In the genomic region with DNA sequence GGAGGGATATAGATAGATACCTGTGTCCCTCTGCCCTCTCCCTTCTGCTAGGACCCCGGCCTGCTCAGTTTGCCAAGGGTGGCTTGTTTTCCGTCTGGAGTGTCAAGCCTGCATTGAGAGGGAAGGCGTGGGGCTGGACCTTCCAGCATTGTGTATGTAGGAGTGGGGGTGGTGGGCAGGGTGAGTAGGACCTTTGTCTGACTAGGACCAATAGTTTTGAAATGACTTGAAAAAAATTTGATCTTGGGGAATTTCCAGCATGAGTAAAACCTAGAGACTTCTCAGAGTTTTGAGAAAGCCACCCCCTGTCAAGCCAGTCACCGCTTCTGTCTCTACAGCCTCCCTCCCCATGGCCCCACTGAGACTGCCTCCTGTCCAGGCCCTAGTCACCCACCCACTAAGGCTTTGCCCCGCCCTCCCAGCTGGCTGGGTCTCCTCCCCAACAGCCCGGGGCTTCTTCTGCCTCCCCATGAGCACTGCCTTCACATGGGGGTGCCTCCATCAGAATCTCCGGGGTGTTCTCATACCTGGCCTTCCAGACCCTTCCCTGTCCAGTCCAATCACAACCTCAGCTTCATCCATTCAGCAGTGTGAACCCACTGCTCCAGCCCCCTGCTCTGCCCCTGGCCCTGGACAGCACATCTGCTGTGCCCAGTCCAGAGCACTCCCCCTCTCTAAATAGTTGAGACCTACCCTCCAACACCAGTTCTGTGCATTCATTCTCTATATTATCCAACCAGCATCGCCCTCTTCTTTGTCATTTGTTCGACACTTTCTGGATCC, we compare ENCODE assay signal across 8 cellular contexts.
DNase-seq lines count a peak whose midpoint lies in the region; ATAC-seq lines count a peak whose summit lies in the region.

No MANE protein-coding gene starts in this region.

- peak overlapping the region; percentile 57 for H3K4me3 Mint-ChIP-seq in activated CD4-positive, alpha-beta memory T cell treated with anti-CD3 and anti-CD28 coated beads for 36 hours

- no peaks in the 10 kb centered on the region for H3K9me3 Mint-ChIP-seq in activated CD4-positive, alpha-beta memory T cell treated with anti-CD3 and anti-CD28 coated beads for 36 hours

- no peaks in the 10 kb centered on the region for H3K27me3 Mint-ChIP-seq in activated CD4-positive, alpha-beta memory T cell treated with anti-CD3 and anti-CD28 coated beads for 36 hours

- POLR2A ChIA-PET in activated CD4-positive, alpha-beta memory T cell treated with anti-CD3 and anti-CD28 coated beads for 36 hours (lab: Charles Lee): interaction anchor here (3.7 kb wide), 1 partner anchor 23 kb away, joined by 25 read pairs; no protein-coding TSS in a partner anchor

- H3K4me1 Mint-ChIP-seq in activated CD4-positive, alpha-beta memory T cell treated with anti-CD3 and anti-CD28 coated beads for 36 hours (ENCODE audit: low read depth): peaks cover 68% of the 10 kb centered on the region

- peaks cover 5% of the 10 kb centered on the region for H3K36me3 Mint-ChIP-seq in activated CD4-positive, alpha-beta memory T cell treated with anti-CD3 and anti-CD28 coated beads for 36 hours

- DNase-seq in activated effector memory CD4-positive, alpha-beta T cell treated with anti-CD3 and anti-CD28 coated beads, Interleukin-2, amount 50 U/mL, for 16 hours: peak; percentile 91
- no peak for DNase-seq in activated effector memory CD4-positive, alpha-beta T cell treated with Interleukin-2 at 50 U/mL for 16 hours
- peak; percentile 95 for DNase-seq in activated CD4-positive, alpha-beta memory T cell treated with anti-CD3 and anti-CD28 coated beads for 36 hours
- DNase-seq in kidney glomerular epithelial cell (lab: John Stamatoyannopoulos, UW) (peak; percentile 81), RKO (ENCODE audit: low spot score) (no peak), DMS 273 treated with DMSO at 0.1 percent for 48 hours (lab: John Stamatoyannopoulos, UW) (no peak), SK-N-DZ (ENCODE audit: low spot score) (no peak)

- CTCF ChIA-PET in activated CD4-positive, alpha-beta memory T cell treated with anti-CD3 and anti-CD28 coated beads for 36 hours (lab: Charles Lee): interaction anchor here (0.9 to 1.5 kb wide), 2 partner anchors 8 to 22 kb away, joined by 3 read pairs; no protein-coding TSS in a partner anchor

- peak overlapping the region; percentile 96 for H3K27ac Mint-ChIP-seq in activated CD4-positive, alpha-beta memory T cell treated with anti-CD3 and anti-CD28 coated beads for 36 hours

- intact Hi-C loops in activated CD4-positive, alpha-beta memory T cell treated with anti-CD3 and anti-CD28 coated beads for 36 hours (cut with micrococcal nuclease): loop anchor here (1.0 to 5.0 kb wide), 7 partner anchors 8 to 221 kb away; partner anchors contain the start of gene MSI2

- peak; percentile 81 for ATAC-seq in HG03064 (IDR thresholded peaks at IDR 0.05; ENCODE audit: low read depth, unreplicated experiment)

Comparison
In these comparisons a context has a peak if more than half of its experiments do, and no peak if none do; other contexts are left out.
1. DNase-seq: peak in activated effector memory CD4-positive, alpha-beta T cell treated with anti-CD3 and anti-CD28 coated beads, Interleukin-2, amount 50 U/mL, for 16 hours (single experiment), activated CD4-positive, alpha-beta memory T cell treated with anti-CD3 and anti-CD28 coated beads for 36 hours (single experiment) and kidney glomerular epithelial cell (single experiment); none in activated effector memory CD4-positive, alpha-beta T cell treated with Interleukin-2 at 50 U/mL for 16 hours (single experiment), RKO (single experiment), DMS 273 treated with DMSO at 0.1 percent for 48 hours (single experiment) and SK-N-DZ (single experiment).